Comparison of ENCODE assay signal across 2 cellular contexts in the genomic region with DNA sequence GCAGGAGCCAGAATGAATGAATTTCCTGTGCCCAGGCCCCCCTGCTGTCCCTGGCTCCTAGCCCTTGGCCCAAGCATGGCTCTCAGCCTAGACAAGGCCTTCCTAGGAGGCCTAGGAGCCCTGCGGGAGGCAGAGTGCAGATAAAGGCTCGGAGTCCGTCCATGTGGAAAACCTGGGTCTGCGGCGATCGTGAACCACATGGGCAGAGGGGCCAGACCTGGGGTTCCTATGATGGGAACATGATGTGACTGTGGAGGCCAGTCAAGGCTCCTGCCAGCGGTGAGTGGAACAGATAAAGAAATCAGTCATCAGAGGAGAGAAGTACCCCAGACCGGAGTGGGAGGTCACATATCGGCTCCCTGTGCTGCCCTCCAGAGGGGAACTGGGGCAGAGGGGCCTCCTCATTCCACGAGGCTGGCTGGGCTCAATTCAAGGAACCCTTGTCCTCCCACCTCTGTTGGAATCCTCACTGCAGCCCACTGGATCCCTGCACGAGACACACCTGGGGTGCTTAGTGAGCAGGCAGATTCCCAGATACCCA.
TF ChIP-seq lines count a peak whose summit lies in the region.

No MANE protein-coding gene starts in this region.

TF ChIP-seq in HepG2, 621 proteins besides CTCF, POLR2A, EP300 and RAD21 (continued from another document and continues in another):
- TF ChIP-seq, protein P1, sequence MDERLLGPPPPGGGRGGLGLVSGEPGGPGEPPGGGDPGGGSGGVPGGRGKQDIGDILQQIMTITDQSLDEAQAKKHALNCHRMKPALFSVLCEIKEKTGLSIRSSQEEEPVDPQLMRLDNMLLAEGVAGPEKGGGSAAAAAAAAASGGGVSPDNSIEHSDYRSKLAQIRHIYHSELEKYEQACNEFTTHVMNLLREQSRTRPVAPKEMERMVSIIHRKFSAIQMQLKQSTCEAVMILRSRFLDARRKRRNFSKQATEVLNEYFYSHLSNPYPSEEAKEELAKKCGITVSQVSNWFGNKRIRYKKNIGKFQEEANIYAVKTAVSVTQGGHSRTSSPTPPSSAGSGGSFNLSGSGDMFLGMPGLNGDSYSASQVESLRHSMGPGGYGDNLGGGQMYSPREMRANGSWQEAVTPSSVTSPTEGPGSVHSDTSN (CRISPR knock-in tag; IDR thresholded peaks at IDR 0.05), result no peak
- TF ChIP-seq, protein P2, sequence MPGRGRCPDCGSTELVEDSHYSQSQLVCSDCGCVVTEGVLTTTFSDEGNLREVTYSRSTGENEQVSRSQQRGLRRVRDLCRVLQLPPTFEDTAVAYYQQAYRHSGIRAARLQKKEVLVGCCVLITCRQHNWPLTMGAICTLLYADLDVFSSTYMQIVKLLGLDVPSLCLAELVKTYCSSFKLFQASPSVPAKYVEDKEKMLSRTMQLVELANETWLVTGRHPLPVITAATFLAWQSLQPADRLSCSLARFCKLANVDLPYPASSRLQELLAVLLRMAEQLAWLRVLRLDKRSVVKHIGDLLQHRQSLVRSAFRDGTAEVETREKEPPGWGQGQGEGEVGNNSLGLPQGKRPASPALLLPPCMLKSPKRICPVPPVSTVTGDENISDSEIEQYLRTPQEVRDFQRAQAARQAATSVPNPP (CRISPR knock-in tag; IDR thresholded peaks at IDR 0.05), result no peak
- no peak for TF ChIP-seq ZFP36L2 (CRISPR knock-in tag; IDR thresholded peaks at IDR 0.05)
- no peak for TF ChIP-seq ZNF629 (CRISPR knock-in tag; conservative IDR thresholded peaks at IDR 0.05)
- TF ChIP-seq, protein P3, sequence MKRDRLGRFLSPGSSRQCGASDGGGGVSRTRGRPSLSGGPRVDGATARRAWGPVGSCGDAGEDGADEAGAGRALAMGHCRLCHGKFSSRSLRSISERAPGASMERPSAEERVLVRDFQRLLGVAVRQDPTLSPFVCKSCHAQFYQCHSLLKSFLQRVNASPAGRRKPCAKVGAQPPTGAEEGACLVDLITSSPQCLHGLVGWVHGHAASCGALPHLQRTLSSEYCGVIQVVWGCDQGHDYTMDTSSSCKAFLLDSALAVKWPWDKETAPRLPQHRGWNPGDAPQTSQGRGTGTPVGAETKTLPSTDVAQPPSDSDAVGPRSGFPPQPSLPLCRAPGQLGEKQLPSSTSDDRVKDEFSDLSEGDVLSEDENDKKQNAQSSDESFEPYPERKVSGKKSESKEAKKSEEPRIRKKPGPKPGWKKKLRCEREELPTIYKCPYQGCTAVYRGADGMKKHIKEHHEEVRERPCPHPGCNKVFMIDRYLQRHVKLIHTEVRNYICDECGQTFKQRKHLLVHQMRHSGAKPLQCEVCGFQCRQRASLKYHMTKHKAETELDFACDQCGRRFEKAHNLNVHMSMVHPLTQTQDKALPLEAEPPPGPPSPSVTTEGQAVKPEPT (CRISPR knock-in tag; IDR thresholded peaks at IDR 0.05; ENCODE audit: low read depth), result no peak
- TF ChIP-seq ZFP82 (CRISPR knock-in tag; IDR thresholded peaks at IDR 0.05; ENCODE audit: borderline replicate concordance), result no peak
- no peak for TF ChIP-seq ZIK1 (CRISPR knock-in tag; IDR thresholded peaks at IDR 0.05; ENCODE audit: borderline replicate concordance, low read depth)
- TF ChIP-seq CREB1 (IDR thresholded peaks at IDR 0.05), result no peak
- no peak for TF ChIP-seq CREB1 (CRISPR knock-in tag; IDR thresholded peaks at IDR 0.05)
- TF ChIP-seq ZBTB21 (CRISPR knock-in tag; IDR thresholded peaks at IDR 0.05), result no peak
- TF ChIP-seq BHLHE40 (IDR thresholded peaks at IDR 0.05; ENCODE audit: low read length), result no peak
- no peak for TF ChIP-seq SRY (CRISPR knock-in tag; IDR thresholded peaks at IDR 0.05)
- TF ChIP-seq FOXO1 (CRISPR knock-in tag; IDR thresholded peaks at IDR 0.05), result no peak
- TF ChIP-seq MBNL3 (CRISPR knock-in tag; conservative IDR thresholded peaks at IDR 0.05), result no peak
- TF ChIP-seq, protein P4, sequence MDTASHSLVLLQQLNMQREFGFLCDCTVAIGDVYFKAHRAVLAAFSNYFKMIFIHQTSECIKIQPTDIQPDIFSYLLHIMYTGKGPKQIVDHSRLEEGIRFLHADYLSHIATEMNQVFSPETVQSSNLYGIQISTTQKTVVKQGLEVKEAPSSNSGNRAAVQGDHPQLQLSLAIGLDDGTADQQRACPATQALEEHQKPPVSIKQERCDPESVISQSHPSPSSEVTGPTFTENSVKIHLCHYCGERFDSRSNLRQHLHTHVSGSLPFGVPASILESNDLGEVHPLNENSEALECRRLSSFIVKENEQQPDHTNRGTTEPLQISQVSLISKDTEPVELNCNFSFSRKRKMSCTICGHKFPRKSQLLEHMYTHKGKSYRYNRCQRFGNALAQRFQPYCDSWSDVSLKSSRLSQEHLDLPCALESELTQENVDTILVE (CRISPR knock-in tag; IDR thresholded peaks at IDR 0.05), result no peak
- no peak for TF ChIP-seq AHR (CRISPR knock-in tag; IDR thresholded peaks at IDR 0.05)
- TF ChIP-seq ZNF460 (CRISPR knock-in tag; IDR thresholded peaks at IDR 0.05; ENCODE audit: borderline replicate concordance), result no peak
- TF ChIP-seq, protein P5, sequence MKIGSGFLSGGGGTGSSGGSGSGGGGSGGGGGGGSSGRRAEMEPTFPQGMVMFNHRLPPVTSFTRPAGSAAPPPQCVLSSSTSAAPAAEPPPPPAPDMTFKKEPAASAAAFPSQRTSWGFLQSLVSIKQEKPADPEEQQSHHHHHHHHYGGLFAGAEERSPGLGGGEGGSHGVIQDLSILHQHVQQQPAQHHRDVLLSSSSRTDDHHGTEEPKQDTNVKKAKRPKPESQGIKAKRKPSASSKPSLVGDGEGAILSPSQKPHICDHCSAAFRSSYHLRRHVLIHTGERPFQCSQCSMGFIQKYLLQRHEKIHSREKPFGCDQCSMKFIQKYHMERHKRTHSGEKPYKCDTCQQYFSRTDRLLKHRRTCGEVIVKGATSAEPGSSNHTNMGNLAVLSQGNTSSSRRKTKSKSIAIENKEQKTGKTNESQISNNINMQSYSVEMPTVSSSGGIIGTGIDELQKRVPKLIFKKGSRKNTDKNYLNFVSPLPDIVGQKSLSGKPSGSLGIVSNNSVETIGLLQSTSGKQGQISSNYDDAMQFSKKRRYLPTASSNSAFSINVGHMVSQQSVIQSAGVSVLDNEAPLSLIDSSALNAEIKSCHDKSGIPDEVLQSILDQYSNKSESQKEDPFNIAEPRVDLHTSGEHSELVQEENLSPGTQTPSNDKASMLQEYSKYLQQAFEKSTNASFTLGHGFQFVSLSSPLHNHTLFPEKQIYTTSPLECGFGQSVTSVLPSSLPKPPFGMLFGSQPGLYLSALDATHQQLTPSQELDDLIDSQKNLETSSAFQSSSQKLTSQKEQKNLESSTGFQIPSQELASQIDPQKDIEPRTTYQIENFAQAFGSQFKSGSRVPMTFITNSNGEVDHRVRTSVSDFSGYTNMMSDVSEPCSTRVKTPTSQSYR (CRISPR knock-in tag; IDR thresholded peaks at IDR 0.05; ENCODE audit: borderline replicate concordance), result no peak
- TF ChIP-seq ZNF605 (CRISPR knock-in tag; IDR thresholded peaks at IDR 0.05), result no peak
- TF ChIP-seq, protein P6, sequence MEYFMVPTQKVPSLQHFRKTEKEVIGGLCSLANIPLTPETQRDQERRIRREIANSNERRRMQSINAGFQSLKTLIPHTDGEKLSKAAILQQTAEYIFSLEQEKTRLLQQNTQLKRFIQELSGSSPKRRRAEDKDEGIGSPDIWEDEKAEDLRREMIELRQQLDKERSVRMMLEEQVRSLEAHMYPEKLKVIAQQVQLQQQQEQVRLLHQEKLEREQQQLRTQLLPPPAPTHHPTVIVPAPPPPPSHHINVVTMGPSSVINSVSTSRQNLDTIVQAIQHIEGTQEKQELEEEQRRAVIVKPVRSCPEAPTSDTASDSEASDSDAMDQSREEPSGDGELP (IDR thresholded peaks at IDR 0.05; ENCODE audit: borderline replicate concordance, low read depth), result no peak
- TF ChIP-seq ETV5 (CRISPR knock-in tag; IDR thresholded peaks at IDR 0.05; ENCODE audit: borderline replicate concordance), result no peak
- TF ChIP-seq ZNF562 (CRISPR knock-in tag; IDR thresholded peaks at IDR 0.05; ENCODE audit: borderline replicate concordance), result no peak

TF ChIP-seq in SK-N-SH treated with all-trans-retinoic acid at 6 μM for 48 hours, 23 proteins besides CTCF, POLR2A, EP300 and RAD21 (continued from another document):
- TF ChIP-seq, protein P7, sequence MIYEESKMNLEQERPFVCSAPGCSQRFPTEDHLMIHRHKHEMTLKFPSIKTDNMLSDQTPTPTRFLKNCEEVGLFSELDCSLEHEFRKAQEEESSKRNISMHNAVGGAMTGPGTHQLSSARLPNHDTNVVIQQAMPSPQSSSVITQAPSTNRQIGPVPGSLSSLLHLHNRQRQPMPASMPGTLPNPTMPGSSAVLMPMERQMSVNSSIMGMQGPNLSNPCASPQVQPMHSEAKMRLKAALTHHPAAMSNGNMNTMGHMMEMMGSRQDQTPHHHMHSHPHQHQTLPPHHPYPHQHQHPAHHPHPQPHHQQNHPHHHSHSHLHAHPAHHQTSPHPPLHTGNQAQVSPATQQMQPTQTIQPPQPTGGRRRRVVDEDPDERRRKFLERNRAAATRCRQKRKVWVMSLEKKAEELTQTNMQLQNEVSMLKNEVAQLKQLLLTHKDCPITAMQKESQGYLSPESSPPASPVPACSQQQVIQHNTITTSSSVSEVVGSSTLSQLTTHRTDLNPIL (CRISPR knock-in tag; IDR thresholded peaks at IDR 0.05; ENCODE audit: low read depth), result no peak
- TF ChIP-seq GLIS3 (CRISPR knock-in tag; IDR thresholded peaks at IDR 0.05), result no peak
- no peak for TF ChIP-seq ZNF565 (CRISPR knock-in tag; conservative IDR thresholded peaks at IDR 0.05; ENCODE audit: low read depth)
- no peak for TF ChIP-seq CSDC2 (CRISPR knock-in tag; IDR thresholded peaks at IDR 0.05)
- TF ChIP-seq ZNF70 (CRISPR knock-in tag; IDR thresholded peaks at IDR 0.05), result no peak
- TF ChIP-seq, protein P8, sequence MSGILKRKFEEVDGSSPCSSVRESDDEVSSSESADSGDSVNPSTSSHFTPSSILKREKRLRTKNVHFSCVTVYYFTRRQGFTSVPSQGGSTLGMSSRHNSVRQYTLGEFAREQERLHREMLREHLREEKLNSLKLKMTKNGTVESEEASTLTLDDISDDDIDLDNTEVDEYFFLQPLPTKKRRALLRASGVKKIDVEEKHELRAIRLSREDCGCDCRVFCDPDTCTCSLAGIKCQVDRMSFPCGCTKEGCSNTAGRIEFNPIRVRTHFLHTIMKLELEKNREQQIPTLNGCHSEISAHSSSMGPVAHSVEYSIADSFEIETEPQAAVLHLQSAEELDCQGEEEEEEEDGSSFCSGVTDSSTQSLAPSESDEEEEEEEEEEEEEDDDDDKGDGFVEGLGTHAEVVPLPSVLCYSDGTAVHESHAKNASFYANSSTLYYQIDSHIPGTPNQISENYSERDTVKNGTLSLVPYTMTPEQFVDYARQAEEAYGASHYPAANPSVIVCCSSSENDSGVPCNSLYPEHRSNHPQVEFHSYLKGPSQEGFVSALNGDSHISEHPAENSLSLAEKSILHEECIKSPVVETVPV (CRISPR knock-in tag; IDR thresholded peaks at IDR 0.05), result no peak
